13 cellular contexts compared by ENCODE assay signal in the genomic region with DNA sequence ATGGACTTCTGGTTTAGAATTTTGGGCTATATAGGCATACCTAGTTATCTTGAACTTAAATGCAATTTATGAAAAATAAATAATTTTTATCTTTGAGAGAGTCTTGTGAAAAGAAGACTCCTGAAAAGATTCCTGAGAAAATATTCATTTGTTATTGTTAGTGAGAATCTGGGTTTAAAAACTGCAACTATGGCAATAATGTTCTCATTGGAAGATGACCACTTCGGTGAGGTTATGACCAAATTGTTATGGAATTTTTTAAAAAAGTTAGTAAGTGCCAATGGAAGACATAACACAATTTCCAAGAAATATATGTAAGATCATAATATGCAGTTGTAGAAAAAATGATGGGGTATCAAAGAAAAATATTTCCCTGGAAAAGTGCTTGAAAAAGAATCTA.
DNase-seq lines count a peak whose midpoint lies in the region; TF ChIP-seq lines count a peak whose summit lies in the region.
"Had no signal": no experiment of that assay in that cellular context is flagged by ENCODE, and none has a peak within 500 bp of the region (broad histone marks: within the 10 kb centered on the region; RNA-seq: fewer than 3 reads in every experiment).

No MANE protein-coding gene starts in this region.

- H3K27ac ChIP-seq in WERI-Rb-1, result no peak overlapping the region

- H3K9me3 ChIP-seq in adipocyte (ENCODE audit: control insufficient read depth, low read length) (no peaks in the 10 kb centered on the region), WERI-Rb-1 (ENCODE audit: severe bottlenecking) (no peaks in the 10 kb centered on the region)

- DNase-seq in AG10803 (ENCODE audit: low read depth) (peak; percentile 39), HCEC 1CT (peak; percentile 43), adipocyte (ENCODE audit: low read depth) (peak; percentile 40), choroid plexus epithelial cell (ENCODE audit: low read depth) (peak; percentile 23), putamen (ENCODE audit: low spot score) (no peak), NOMO-1 treated with dmso at 0.1 percent for 144 hours (lab: John Stamatoyannopoulos, UW; ENCODE audit: unreplicated experiment) (no peak), WERI-Rb-1 (no peak)
- no peak for DNase-seq in activated T-cell treated with anti-CD3 and anti-CD28 coated beads, Interleukin-2, amount 50 U/mL, for 1 hour
- DNase-seq: CD8-positive, alpha-beta T cell; COR-L47; DMS153; DMS79 treated with DMSO at 0.1 percent for 48 hours; GF-D8 had no signal

- no peaks in the 10 kb centered on the region for H3K36me3 ChIP-seq in adipocyte (ENCODE audit: control insufficient read depth, insufficient read depth, low read length, severe bottlenecking)
- H3K36me3 ChIP-seq in WERI-Rb-1, result no peaks in the 10 kb centered on the region

- H3K4me3 ChIP-seq in AG10803 (ENCODE audit: low read length), result no peak overlapping the region
- no peak overlapping the region for H3K4me3 ChIP-seq in adipocyte (ENCODE audit: low read length)
- H3K4me3 ChIP-seq in choroid plexus epithelial cell (ENCODE audit: low read depth, low read length), result no peak overlapping the region
- no peak overlapping the region for H3K4me3 ChIP-seq in WERI-Rb-1 (ENCODE audit: low read depth, low read length)

- H3K27me3 ChIP-seq in adipocyte (replicated peaks; ENCODE audit: control insufficient read depth, insufficient read depth, low read length) (no peaks in the 10 kb centered on the region), WERI-Rb-1 (ENCODE audit: insufficient read depth, low read depth, severe bottlenecking) (no peaks in the 10 kb centered on the region)

- no peaks in the 10 kb centered on the region for H3K4me1 ChIP-seq in adipocyte (ENCODE audit: control insufficient read depth, insufficient read depth, low read length)

- H3K9ac ChIP-seq in adipocyte (ENCODE audit: low read length), result no peak overlapping the region

- no peak for TF ChIP-seq CTCF in AG10803 (conservative IDR thresholded peaks at IDR 0.05; ENCODE audit: low read length)
- no peak for TF ChIP-seq CTCF in choroid plexus epithelial cell (conservative IDR thresholded peaks at IDR 0.05; ENCODE audit: low read depth, low read length)
- no peak for TF ChIP-seq CTCF in WERI-Rb-1 (IDR thresholded peaks at IDR 0.05; ENCODE audit: low read depth, low read length)

Comparison
In these comparisons a context has a peak if more than half of its experiments do, and no peak if none do; other contexts are left out.
1. DNase-seq: peak in AG10803 (single experiment), HCEC 1CT (single experiment), adipocyte (single experiment) and choroid plexus epithelial cell (single experiment); none in activated T-cell treated with anti-CD3 and anti-CD28 coated beads, Interleukin-2, amount 50 U/mL, for 1 hour (single experiment), putamen (single experiment), NOMO-1 treated with dmso at 0.1 percent for 144 hours (single experiment) and WERI-Rb-1 (single experiment).